Comparison of ENCODE assay signal across 1 cellular context in the genomic region with DNA sequence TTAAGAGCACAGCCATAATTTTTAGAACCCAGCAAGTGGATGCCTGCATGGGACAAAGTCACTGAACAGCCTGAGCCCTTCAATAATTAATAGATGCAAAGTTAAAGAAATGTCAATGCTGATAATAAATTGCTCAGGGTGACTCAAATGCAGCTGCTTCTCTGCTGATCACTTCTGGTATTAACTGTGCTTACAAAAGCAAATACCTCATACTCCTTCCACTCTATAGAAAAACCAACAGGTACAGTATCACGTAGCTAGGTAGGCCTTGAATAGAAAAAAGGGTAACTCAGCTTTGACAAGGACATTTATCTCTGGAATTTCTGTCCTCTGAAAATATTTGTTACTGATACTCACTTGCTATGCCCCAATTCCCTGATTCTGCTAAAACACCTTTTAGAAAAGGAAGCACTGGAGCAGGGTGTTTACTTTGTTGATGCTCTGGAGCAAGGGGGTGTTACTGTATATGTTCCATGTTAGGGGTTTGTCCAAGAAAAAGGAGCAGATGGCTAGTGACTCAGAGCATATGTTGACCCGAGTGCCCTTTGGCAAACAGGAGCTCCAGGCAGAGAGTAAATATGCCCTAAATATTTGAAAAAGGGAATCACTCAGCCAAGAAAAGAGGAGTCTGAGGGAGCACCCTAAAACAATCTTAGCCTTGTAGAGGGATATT.
A peak's percentile ranks its signal among the peaks of the same experiment; 100 is the strongest.
TF ChIP-seq lines count a peak whose summit lies in the region.

No MANE protein-coding gene starts in this region.

TF ChIP-seq in HepG2, 621 proteins besides CTCF, POLR2A, EP300 and RAD21 (continued from another document and continues in another):
- TF ChIP-seq, protein P1, sequence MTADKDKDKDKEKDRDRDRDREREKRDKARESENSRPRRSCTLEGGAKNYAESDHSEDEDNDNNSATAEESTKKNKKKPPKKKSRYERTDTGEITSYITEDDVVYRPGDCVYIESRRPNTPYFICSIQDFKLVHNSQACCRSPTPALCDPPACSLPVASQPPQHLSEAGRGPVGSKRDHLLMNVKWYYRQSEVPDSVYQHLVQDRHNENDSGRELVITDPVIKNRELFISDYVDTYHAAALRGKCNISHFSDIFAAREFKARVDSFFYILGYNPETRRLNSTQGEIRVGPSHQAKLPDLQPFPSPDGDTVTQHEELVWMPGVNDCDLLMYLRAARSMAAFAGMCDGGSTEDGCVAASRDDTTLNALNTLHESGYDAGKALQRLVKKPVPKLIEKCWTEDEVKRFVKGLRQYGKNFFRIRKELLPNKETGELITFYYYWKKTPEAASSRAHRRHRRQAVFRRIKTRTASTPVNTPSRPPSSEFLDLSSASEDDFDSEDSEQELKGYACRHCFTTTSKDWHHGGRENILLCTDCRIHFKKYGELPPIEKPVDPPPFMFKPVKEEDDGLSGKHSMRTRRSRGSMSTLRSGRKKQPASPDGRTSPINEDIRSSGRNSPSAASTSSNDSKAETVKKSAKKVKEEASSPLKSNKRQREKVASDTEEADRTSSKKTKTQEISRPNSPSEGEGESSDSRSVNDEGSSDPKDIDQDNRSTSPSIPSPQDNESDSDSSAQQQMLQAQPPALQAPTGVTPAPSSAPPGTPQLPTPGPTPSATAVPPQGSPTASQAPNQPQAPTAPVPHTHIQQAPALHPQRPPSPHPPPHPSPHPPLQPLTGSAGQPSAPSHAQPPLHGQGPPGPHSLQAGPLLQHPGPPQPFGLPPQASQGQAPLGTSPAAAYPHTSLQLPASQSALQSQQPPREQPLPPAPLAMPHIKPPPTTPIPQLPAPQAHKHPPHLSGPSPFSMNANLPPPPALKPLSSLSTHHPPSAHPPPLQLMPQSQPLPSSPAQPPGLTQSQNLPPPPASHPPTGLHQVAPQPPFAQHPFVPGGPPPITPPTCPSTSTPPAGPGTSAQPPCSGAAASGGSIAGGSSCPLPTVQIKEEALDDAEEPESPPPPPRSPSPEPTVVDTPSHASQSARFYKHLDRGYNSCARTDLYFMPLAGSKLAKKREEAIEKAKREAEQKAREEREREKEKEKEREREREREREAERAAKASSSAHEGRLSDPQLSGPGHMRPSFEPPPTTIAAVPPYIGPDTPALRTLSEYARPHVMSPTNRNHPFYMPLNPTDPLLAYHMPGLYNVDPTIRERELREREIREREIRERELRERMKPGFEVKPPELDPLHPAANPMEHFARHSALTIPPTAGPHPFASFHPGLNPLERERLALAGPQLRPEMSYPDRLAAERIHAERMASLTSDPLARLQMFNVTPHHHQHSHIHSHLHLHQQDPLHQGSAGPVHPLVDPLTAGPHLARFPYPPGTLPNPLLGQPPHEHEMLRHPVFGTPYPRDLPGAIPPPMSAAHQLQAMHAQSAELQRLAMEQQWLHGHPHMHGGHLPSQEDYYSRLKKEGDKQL (CRISPR knock-in tag; IDR thresholded peaks at IDR 0.05; ENCODE audit: low read depth): peak; percentile 68
- 0 out of 2 replicates have a peak, but pooled peaks have one; percentile 12 for TF ChIP-seq MAFF (IDR thresholded peaks at IDR 0.05; ENCODE audit: low read depth, low read length)
- TF ChIP-seq, protein P2, sequence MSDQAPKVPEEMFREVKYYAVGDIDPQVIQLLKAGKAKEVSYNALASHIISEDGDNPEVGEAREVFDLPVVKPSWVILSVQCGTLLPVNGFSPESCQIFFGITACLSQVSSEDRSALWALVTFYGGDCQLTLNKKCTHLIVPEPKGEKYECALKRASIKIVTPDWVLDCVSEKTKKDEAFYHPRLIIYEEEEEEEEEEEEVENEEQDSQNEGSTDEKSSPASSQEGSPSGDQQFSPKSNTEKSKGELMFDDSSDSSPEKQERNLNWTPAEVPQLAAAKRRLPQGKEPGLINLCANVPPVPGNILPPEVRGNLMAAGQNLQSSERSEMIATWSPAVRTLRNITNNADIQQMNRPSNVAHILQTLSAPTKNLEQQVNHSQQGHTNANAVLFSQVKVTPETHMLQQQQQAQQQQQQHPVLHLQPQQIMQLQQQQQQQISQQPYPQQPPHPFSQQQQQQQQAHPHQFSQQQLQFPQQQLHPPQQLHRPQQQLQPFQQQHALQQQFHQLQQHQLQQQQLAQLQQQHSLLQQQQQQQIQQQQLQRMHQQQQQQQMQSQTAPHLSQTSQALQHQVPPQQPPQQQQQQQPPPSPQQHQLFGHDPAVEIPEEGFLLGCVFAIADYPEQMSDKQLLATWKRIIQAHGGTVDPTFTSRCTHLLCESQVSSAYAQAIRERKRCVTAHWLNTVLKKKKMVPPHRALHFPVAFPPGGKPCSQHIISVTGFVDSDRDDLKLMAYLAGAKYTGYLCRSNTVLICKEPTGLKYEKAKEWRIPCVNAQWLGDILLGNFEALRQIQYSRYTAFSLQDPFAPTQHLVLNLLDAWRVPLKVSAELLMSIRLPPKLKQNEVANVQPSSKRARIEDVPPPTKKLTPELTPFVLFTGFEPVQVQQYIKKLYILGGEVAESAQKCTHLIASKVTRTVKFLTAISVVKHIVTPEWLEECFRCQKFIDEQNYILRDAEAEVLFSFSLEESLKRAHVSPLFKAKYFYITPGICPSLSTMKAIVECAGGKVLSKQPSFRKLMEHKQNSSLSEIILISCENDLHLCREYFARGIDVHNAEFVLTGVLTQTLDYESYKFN (CRISPR knock-in tag; conservative IDR thresholded peaks at IDR 0.05): peak; percentile 73
- TF ChIP-seq KLF16 (CRISPR knock-in tag; IDR thresholded peaks at IDR 0.05): 0 out of 4 replicates have a peak, but pooled peaks of 1 of the 2 experiments have one; percentile 24
- TF ChIP-seq NR2F2 (IDR thresholded peaks at IDR 0.05; ENCODE audit: borderline replicate concordance, low read depth): peak; percentile 97
- TF ChIP-seq, protein P3, sequence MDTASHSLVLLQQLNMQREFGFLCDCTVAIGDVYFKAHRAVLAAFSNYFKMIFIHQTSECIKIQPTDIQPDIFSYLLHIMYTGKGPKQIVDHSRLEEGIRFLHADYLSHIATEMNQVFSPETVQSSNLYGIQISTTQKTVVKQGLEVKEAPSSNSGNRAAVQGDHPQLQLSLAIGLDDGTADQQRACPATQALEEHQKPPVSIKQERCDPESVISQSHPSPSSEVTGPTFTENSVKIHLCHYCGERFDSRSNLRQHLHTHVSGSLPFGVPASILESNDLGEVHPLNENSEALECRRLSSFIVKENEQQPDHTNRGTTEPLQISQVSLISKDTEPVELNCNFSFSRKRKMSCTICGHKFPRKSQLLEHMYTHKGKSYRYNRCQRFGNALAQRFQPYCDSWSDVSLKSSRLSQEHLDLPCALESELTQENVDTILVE (CRISPR knock-in tag; IDR thresholded peaks at IDR 0.05): peak; percentile 26; the same call in 1 of the 2 replicates
- 0 out of 2 replicates have a peak, but pooled peaks have one; percentile 50 for TF ChIP-seq ZNF335 (CRISPR knock-in tag; IDR thresholded peaks at IDR 0.05)
- TF ChIP-seq, protein P4, sequence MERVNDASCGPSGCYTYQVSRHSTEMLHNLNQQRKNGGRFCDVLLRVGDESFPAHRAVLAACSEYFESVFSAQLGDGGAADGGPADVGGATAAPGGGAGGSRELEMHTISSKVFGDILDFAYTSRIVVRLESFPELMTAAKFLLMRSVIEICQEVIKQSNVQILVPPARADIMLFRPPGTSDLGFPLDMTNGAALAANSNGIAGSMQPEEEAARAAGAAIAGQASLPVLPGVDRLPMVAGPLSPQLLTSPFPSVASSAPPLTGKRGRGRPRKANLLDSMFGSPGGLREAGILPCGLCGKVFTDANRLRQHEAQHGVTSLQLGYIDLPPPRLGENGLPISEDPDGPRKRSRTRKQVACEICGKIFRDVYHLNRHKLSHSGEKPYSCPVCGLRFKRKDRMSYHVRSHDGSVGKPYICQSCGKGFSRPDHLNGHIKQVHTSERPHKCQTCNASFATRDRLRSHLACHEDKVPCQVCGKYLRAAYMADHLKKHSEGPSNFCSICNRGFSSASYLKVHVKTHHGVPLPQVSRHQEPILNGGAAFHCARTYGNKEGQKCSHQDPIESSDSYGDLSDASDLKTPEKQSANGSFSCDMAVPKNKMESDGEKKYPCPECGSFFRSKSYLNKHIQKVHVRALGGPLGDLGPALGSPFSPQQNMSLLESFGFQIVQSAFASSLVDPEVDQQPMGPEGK (CRISPR knock-in tag; IDR thresholded peaks at IDR 0.05): peak; percentile 35
- peak; percentile 65; the same call in 1 of the 2 replicates for TF ChIP-seq IRF2 (CRISPR knock-in tag; IDR thresholded peaks at IDR 0.05)
- no peak for TF ChIP-seq DR1 (CRISPR knock-in tag; IDR thresholded peaks at IDR 0.05)
- TF ChIP-seq FOXA1 (IDR thresholded peaks at IDR 0.05): peak; percentile 71; the same call in 1 of the 2 replicates
- peak; percentile 84 for TF ChIP-seq FOXA1 (CRISPR knock-in tag; IDR thresholded peaks at IDR 0.05)
- TF ChIP-seq RBAK (CRISPR knock-in tag; IDR thresholded peaks at IDR 0.05): no peak
- TF ChIP-seq, protein P5, sequence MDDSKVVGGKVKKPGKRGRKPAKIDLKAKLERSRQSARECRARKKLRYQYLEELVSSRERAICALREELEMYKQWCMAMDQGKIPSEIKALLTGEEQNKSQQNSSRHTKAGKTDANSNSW (CRISPR knock-in tag; IDR thresholded peaks at IDR 0.05; ENCODE audit: borderline replicate concordance): no peak
- no peak for TF ChIP-seq ZNF431 (CRISPR knock-in tag; IDR thresholded peaks at IDR 0.05; ENCODE audit: borderline replicate concordance, low read depth)
- TF ChIP-seq, protein P6, sequence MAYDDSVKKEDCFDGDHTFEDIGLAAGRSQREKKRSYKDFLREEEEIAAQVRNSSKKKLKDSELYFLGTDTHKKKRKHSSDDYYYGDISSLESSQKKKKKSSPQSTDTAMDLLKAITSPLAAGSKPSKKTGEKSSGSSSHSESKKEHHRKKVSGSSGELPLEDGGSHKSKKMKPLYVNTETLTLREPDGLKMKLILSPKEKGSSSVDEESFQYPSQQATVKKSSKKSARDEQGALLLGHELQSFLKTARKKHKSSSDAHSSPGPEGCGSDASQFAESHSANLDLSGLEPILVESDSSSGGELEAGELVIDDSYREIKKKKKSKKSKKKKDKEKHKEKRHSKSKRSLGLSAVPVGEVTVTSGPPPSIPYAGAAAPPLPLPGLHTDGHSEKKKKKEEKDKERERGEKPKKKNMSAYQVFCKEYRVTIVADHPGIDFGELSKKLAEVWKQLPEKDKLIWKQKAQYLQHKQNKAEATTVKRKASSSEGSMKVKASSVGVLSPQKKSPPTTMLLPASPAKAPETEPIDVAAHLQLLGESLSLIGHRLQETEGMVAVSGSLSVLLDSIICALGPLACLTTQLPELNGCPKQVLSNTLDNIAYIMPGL (CRISPR knock-in tag; IDR thresholded peaks at IDR 0.05; ENCODE audit: borderline replicate concordance in 1 of 2, low read depth in 1 of 2): peak in 1 of 2 experiments; percentile 35; a peak in 1 of 4 replicates
- TF ChIP-seq, protein P7, sequence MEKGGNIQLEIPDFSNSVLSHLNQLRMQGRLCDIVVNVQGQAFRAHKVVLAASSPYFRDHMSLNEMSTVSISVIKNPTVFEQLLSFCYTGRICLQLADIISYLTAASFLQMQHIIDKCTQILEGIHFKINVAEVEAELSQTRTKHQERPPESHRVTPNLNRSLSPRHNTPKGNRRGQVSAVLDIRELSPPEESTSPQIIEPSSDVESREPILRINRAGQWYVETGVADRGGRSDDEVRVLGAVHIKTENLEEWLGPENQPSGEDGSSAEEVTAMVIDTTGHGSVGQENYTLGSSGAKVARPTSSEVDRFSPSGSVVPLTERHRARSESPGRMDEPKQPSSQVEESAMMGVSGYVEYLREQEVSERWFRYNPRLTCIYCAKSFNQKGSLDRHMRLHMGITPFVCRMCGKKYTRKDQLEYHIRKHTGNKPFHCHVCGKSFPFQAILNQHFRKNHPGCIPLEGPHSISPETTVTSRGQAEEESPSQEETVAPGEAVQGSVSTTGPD (CRISPR knock-in tag; IDR thresholded peaks at IDR 0.05): no peak
- peak; percentile 74; the same call in 1 of the 2 replicates for TF ChIP-seq ZFP1 (CRISPR knock-in tag; IDR thresholded peaks at IDR 0.05)
- TF ChIP-seq ZNF17 (CRISPR knock-in tag; IDR thresholded peaks at IDR 0.05): 0 out of 2 replicates have a peak, but pooled peaks have one; percentile 76
- peak; percentile 17; the same call in 1 of the 2 replicates for TF ChIP-seq SMC3 (IDR thresholded peaks at IDR 0.05; ENCODE audit: low read length)
- TF ChIP-seq, protein P8, sequence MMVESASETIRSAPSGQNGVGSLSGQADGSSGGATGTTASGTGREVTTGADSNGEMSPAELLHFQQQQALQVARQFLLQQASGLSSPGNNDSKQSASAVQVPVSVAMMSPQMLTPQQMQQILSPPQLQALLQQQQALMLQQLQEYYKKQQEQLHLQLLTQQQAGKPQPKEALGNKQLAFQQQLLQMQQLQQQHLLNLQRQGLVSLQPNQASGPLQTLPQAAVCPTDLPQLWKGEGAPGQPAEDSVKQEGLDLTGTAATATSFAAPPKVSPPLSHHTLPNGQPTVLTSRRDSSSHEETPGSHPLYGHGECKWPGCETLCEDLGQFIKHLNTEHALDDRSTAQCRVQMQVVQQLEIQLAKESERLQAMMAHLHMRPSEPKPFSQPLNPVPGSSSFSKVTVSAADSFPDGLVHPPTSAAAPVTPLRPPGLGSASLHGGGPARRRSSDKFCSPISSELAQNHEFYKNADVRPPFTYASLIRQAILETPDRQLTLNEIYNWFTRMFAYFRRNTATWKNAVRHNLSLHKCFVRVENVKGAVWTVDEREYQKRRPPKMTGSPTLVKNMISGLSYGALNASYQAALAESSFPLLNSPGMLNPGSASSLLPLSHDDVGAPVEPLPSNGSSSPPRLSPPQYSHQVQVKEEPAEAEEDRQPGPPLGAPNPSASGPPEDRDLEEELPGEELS (CRISPR knock-in tag; IDR thresholded peaks at IDR 0.05): peak; percentile 86
- TF ChIP-seq, protein P9, sequence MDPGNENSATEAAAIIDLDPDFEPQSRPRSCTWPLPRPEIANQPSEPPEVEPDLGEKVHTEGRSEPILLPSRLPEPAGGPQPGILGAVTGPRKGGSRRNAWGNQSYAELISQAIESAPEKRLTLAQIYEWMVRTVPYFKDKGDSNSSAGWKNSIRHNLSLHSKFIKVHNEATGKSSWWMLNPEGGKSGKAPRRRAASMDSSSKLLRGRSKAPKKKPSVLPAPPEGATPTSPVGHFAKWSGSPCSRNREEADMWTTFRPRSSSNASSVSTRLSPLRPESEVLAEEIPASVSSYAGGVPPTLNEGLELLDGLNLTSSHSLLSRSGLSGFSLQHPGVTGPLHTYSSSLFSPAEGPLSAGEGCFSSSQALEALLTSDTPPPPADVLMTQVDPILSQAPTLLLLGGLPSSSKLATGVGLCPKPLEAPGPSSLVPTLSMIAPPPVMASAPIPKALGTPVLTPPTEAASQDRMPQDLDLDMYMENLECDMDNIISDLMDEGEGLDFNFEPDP (CRISPR knock-in tag; conservative IDR thresholded peaks at IDR 0.05): no peak
- TF ChIP-seq, protein P10, sequence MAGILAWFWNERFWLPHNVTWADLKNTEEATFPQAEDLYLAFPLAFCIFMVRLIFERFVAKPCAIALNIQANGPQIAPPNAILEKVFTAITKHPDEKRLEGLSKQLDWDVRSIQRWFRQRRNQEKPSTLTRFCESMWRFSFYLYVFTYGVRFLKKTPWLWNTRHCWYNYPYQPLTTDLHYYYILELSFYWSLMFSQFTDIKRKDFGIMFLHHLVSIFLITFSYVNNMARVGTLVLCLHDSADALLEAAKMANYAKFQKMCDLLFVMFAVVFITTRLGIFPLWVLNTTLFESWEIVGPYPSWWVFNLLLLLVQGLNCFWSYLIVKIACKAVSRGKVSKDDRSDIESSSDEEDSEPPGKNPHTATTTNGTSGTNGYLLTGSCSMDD (CRISPR knock-in tag; IDR thresholded peaks at IDR 0.05): no peak
- no peak for TF ChIP-seq ONECUT2 (CRISPR knock-in tag; IDR thresholded peaks at IDR 0.05)
- TF ChIP-seq ZNF282 (IDR thresholded peaks at IDR 0.05; ENCODE audit: partially characterized antibody): no peak
- TF ChIP-seq, protein P11, sequence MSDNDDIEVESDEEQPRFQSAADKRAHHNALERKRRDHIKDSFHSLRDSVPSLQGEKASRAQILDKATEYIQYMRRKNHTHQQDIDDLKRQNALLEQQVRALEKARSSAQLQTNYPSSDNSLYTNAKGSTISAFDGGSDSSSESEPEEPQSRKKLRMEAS (IDR thresholded peaks at IDR 0.05): peak; percentile 46; the same call in 1 of the 2 replicates
- TF ChIP-seq ZNF124 (CRISPR knock-in tag; IDR thresholded peaks at IDR 0.05): 0 out of 2 replicates have a peak, but pooled peaks have one; percentile 72
- TF ChIP-seq ZBTB38 (CRISPR knock-in tag; IDR thresholded peaks at IDR 0.05): no peak
- TF ChIP-seq ZNF510 (CRISPR knock-in tag; IDR thresholded peaks at IDR 0.05; ENCODE audit: low read depth): no peak
- peak; percentile 83 for TF ChIP-seq ZEB1 (IDR thresholded peaks at IDR 0.05; ENCODE audit: insufficient replicate concordance, low read depth)
